16 cellular contexts compared by ENCODE assay signal in genomic region chr15:63967616-63968015, GRCh38.
DNase-seq lines count a peak whose midpoint lies in the region; ATAC-seq, FAIRE-seq and TF ChIP-seq lines count a peak whose summit lies in the region.
"Had no signal": no experiment of that assay in that cellular context is flagged by ENCODE, and none has a peak within 500 bp of the region (broad histone marks: within the 10 kb centered on the region; RNA-seq: fewer than 3 reads in every experiment).

No MANE protein-coding gene starts in this region.

- no peaks in the 10 kb centered on the region for H3K79me1 ChIP-seq in H1 (ENCODE audit: low read depth, low read length)

- no peak overlapping the region for H3K56ac ChIP-seq in H1 (replicated peaks; ENCODE audit: insufficient read length, low read depth, low read length)

- TF ChIP-seq RAD21 in H1 (IDR thresholded peaks at IDR 0.05 in 1 of 2, conservative IDR thresholded peaks at IDR 0.05 in 1 of 2; ENCODE audit: low read depth in 2 of 2, low read length in 2 of 2): no peak

- no peak overlapping the region for H3K23ac ChIP-seq in H1 (ENCODE audit: insufficient read length)

- peak overlapping the region; percentile 75 to 77 for H3K27ac ChIP-seq in breast epithelium
- H3K27ac ChIP-seq in H1 (ENCODE audit: low read depth, low read length): no peak overlapping the region
- peak overlapping the region; percentile 43 to 62 for H3K27ac ChIP-seq in lung (ENCODE audit: low read depth in 1 of 2, low read length in 1 of 2)
- peak overlapping the region; percentile 9 to 88 (median 79) for H3K27ac ChIP-seq in thyroid gland

- no peaks in the 10 kb centered on the region for H3K23me2 ChIP-seq in H1 (ENCODE audit: low read depth, low read length)

- peaks cover 11% of the 10 kb centered on the region for H3K4me1 Mint-ChIP-seq in MCF 10A (ENCODE audit: insufficient read depth, unreplicated experiment)

- H3K9me3 ChIP-seq in breast epithelium (no peaks in the 10 kb centered on the region), H1 (ENCODE audit: insufficient read depth in 2 of 2, low read depth in 1 of 2, low read length in 1 of 2) (peaks cover 0 to 6% of the 10 kb centered on the region in 2 experiments; a peak in 2 of 4 replicates), lung (ENCODE audit: control insufficient read depth in 2 of 2, insufficient read depth in 1 of 2, low read length in 1 of 2) (peaks cover 0 to 3% of the 10 kb centered on the region in 2 donors), thyroid gland (no peaks in the 10 kb centered on the region)

- DNase-seq in breast epithelium (ENCODE audit: low spot score in 2 of 2) (no peak), MCF 10A (ENCODE audit: unreplicated experiment) (no peak), H1 (ENCODE audit: low read depth in 1 of 2, low spot score in 2 of 2) (no peak), lung (ENCODE audit: low spot score) (no peak), thyroid gland (peak; percentile 44 to 52), anterior cingulate cortex (lab: John Stamatoyannopoulos, UW) (no peak), HuH-7 (ENCODE audit: low spot score) (no peak), DMS153 (lab: John Stamatoyannopoulos, UW) (no peak)
- DNase-seq: AML-193, Caco-2, DMS53, Karpas-422, NCI-H1417 treated with DMSO at 0.1 percent for 48 hours, NCI-H2029 treated with DMSO at 0.1 percent for 48 hours, NCI-H510A treated with DMSO at 0.1 percent for 48 hours had no signal

- H3K27me3 ChIP-seq in breast epithelium (no peaks in the 10 kb centered on the region), H1 (replicated peaks in 1 of 4; ENCODE audit: control insufficient read depth in 3 of 4, extremely low read depth in 1 of 4, insufficient read depth in 3 of 4, low read length in 3 of 4) (peaks cover 0 to 2% (median 0%) of the 10 kb centered on the region in 4 experiments; a peak in 1 of 7 replicates), lung (ENCODE audit: control insufficient read depth, insufficient read depth) (no peaks in the 10 kb centered on the region), thyroid gland (no peaks in the 10 kb centered on the region)

- no peak overlapping the region for H2BK15ac ChIP-seq in H1 (ENCODE audit: low read length)

- H3K36me3 Mint-ChIP-seq in MCF 10A (ENCODE audit: insufficient read depth, unreplicated experiment): peaks cover 5% of the 10 kb centered on the region

- H4K5ac ChIP-seq in H1 (ENCODE audit: insufficient read length, low read depth, low read length): no peak overlapping the region

- no peak overlapping the region for H2AK5ac ChIP-seq in H1 (ENCODE audit: low read depth, low read length)

- no peaks in the 10 kb centered on the region for H3K27me3 Mint-ChIP-seq in MCF 10A (ENCODE audit: insufficient read depth, unreplicated experiment)

- no peak overlapping the region for H3K27ac Mint-ChIP-seq in MCF 10A (ENCODE audit: low read depth, unreplicated experiment)

- intact Hi-C loops in breast epithelium (cut with DNase I; ENCODE audit: low total_unique reads): no loop called here
- intact Hi-C loops in MCF 10A (cut with micrococcal nuclease): no loop called here
- intact Hi-C loops in thyroid gland (cut with DNase I): no loop called here

- H3K4me3 ChIP-seq in breast epithelium (no peak overlapping the region), H1 (ENCODE audit: extremely low read depth in 1 of 4, insufficient read depth in 2 of 4, low read depth in 3 of 4, low read length in 4 of 4) (no peak overlapping the region), lung (no peak overlapping the region), thyroid gland (replicated peaks in 1 of 3) (no peak overlapping the region)

- CTCF ChIA-PET in MCF 10A (lab: Yijun Ruan, JAX) (interaction anchor here (0.6 to 4.5 kb wide), 5 partner anchors 20 to 153 kb away, joined by 3 to 23 read pairs (median 3); no protein-coding TSS in a partner anchor), H1 (lab: Charles Lee; ENCODE audit: partially characterized antibody) (interaction anchor here (1.2 to 7.8 kb wide), 2 partner anchors 16 to 22 kb away, joined by 4 to 56 read pairs; no protein-coding TSS in a partner anchor)

- no peak for ATAC-seq in lung (ENCODE audit: insufficient read depth, low FRiP score)

- no peak overlapping the region for H4K8ac ChIP-seq in H1 (ENCODE audit: extremely low read depth, insufficient read depth, low read length)

- POLR2A ChIA-PET in MCF 10A (lab: Yijun Ruan, JAX): interaction anchor here (0.6 to 0.8 kb wide), 3 partner anchors 17 to 40 kb away, joined by 3 to 6 read pairs (median 5); no protein-coding TSS in a partner anchor
- POLR2A ChIA-PET in H1 (lab: Charles Lee; ENCODE audit: partially characterized antibody): no interaction called here

- H2BK120ac ChIP-seq in H1 (replicated peaks; ENCODE audit: low read depth, low read length): no peak overlapping the region

- H3K36me3 ChIP-seq in breast epithelium (no peaks in the 10 kb centered on the region), H1 (ENCODE audit: control insufficient read depth in 2 of 4, insufficient read depth in 4 of 4, low read length in 3 of 4) (0 out of 8 replicates have a peak, but pooled peaks cover 0 to 2% (median 0%) of the 10 kb centered on the region in 4 experiments), lung (ENCODE audit: control insufficient read depth in 2 of 2, insufficient read depth in 2 of 2, low read length in 2 of 2) (peaks cover 0 to 2% of the 10 kb centered on the region in 2 donors), thyroid gland (no peaks in the 10 kb centered on the region)

- no peak overlapping the region for H3K4ac ChIP-seq in H1 (replicated peaks; ENCODE audit: insufficient read length, low read depth, low read length)

- 87% methylated on average over 4 of the region's 4 CpGs; no CpG with 5 or more reads in 1 of the 2 experiments for WGBS in H1 (ENCODE audit: extremely low coverage in 1 of 2, insufficient coverage in 1 of 2, insufficient read length in 1 of 2, insufficient replicate concordance in 2 of 2, low coverage in 1 of 2, low lambda C conversion rate in 2 of 2, missing lambda C conversion rate in 1 of 2), 2 experiments
- WGBS in lung, 2 donors: 68 to 71% methylated on average over 4 of the region's 4 CpGs
- WGBS in thyroid gland, 2 donors: 53 to 64% methylated on average over 4 of the region's 4 CpGs

- H3K79me2 ChIP-seq in H1 (ENCODE audit: control insufficient read depth in 1 of 2, insufficient read depth in 2 of 2, low read length in 2 of 2): no peaks in the 10 kb centered on the region

- no peak overlapping the region for H2BK5ac ChIP-seq in H1 (ENCODE audit: low read depth, low read length)

- TF ChIP-seq EP300 in H1 (IDR thresholded peaks at IDR 0.05; ENCODE audit: borderline replicate concordance in 1 of 2, low read depth in 2 of 2, low read length in 2 of 2): no peak

- TF ChIP-seq POLR2A in breast epithelium (IDR thresholded peaks at IDR 0.05) (no peak), H1 (IDR thresholded peaks at IDR 0.05; ENCODE audit: control extremely low read depth in 1 of 2, low read depth in 2 of 2, low read length in 2 of 2) (no peak), thyroid gland (IDR thresholded peaks at IDR 0.05) (peak in 1 of 2 donors; percentile 38)

- no peak overlapping the region for H3K4me2 ChIP-seq in H1 (ENCODE audit: insufficient read depth in 1 of 2, low read depth in 2 of 2, low read length in 2 of 2)

- H3K9ac ChIP-seq in H1 (replicated peaks in 1 of 4; ENCODE audit: extremely low read depth in 1 of 4, low read depth in 3 of 4, low read length in 3 of 4): no peak overlapping the region

- no peak overlapping the region for H3K14ac ChIP-seq in H1 (ENCODE audit: insufficient read length)

- TF ChIP-seq CTCF in breast epithelium (IDR thresholded peaks at IDR 0.05) (no peak), MCF 10A (IDR thresholded peaks at IDR 0.05; ENCODE audit: unreplicated experiment) (no peak), H1 (IDR thresholded peaks at IDR 0.05; ENCODE audit: control extremely low read depth in 1 of 3, insufficient read depth in 1 of 3, low read depth in 1 of 3, low read length in 3 of 3) (no peak), lung (IDR thresholded peaks at IDR 0.05; ENCODE audit: control extremely low read depth, extremely low read depth) (no peak), thyroid gland (IDR thresholded peaks at IDR 0.05) (no peak)

- 0 out of 2 replicates have a peak overlapping the region, but pooled peaks have one; percentile 51 for H2BK12ac ChIP-seq in H1 (ENCODE audit: low read depth, low read length)

- H3K18ac ChIP-seq in H1 (ENCODE audit: extremely low read depth, low read length): no peak overlapping the region

- no peak overlapping the region for H3K4me3 Mint-ChIP-seq in MCF 10A (ENCODE audit: unreplicated experiment)

- H2BK20ac ChIP-seq in H1 (ENCODE audit: low read length): no peak overlapping the region

- H4K91ac ChIP-seq in H1 (replicated peaks; ENCODE audit: insufficient read length, low read length): no peak overlapping the region

- H2AFZ ChIP-seq in H1 (ENCODE audit: low read length): no peak overlapping the region

- BruUV-seq in MCF 10A (replicated peaks; lab: Mats Ljungman, UMichigan): no TSS peak

- peaks cover 16% of the 10 kb centered on the region for H3K9me3 Mint-ChIP-seq in MCF 10A (ENCODE audit: unreplicated experiment)

- no peak for FAIRE-seq in H1 (lab: Jason Lieb, UNC)
- FAIRE-seq: H54 had no signal

- H4K20me1 ChIP-seq in H1 (replicated peaks in 1 of 2; ENCODE audit: control insufficient read depth in 1 of 2, insufficient read depth in 2 of 2, low read length in 2 of 2): no peaks in the 10 kb centered on the region

- peaks cover 0 to 7% of the 10 kb centered on the region in 2 donors for H3K4me1 ChIP-seq in breast epithelium
- H3K4me1 ChIP-seq in H1 (replicated peaks in 1 of 4; ENCODE audit: control insufficient read depth in 3 of 4, insufficient read depth in 4 of 4, low read length in 3 of 4): peaks cover 2 to 18% (median 12%) of the 10 kb centered on the region in 4 experiments; a peak in 6 of 7 replicates
- peaks cover 15 to 20% of the 10 kb centered on the region in 2 donors for H3K4me1 ChIP-seq in lung (ENCODE audit: control insufficient read depth in 2 of 2, insufficient read depth in 2 of 2, low read length in 2 of 2)
- peaks cover 36 to 45% of the 10 kb centered on the region in 2 donors for H3K4me1 ChIP-seq in thyroid gland

TF ChIP-seq in H1, 55 proteins besides CTCF, POLR2A, EP300 and RAD21 (continues in another document):
- TF ChIP-seq NANOG (IDR thresholded peaks at IDR 0.05; ENCODE audit: insufficient read depth, low read depth, low read length, poor library complexity, severe bottlenecking) (no peak), CHD1 (IDR thresholded peaks at IDR 0.05; ENCODE audit: low read depth, low read length) (no peak), POU5F1 (IDR thresholded peaks at IDR 0.05; ENCODE audit: low read depth, low read length) (no peak), EGR1 (IDR thresholded peaks at IDR 0.05; ENCODE audit: borderline replicate concordance, low read depth, low read length) (no peak), CEBPB (IDR thresholded peaks at IDR 0.05; ENCODE audit: low read depth, low read length) (no peak), ASH2L (IDR thresholded peaks at IDR 0.05; ENCODE audit: low read length) (no peak), SIN3A (conservative IDR thresholded peaks at IDR 0.05 in 1 of 2, IDR thresholded peaks at IDR 0.05 in 1 of 2; ENCODE audit: low read depth in 1 of 2, low read length in 2 of 2) (no peak)

Comparison
In these comparisons a context has a peak if more than half of its experiments do, and no peak if none do; other contexts are left out.
1. DNase-seq: peak in thyroid gland (2 of 2); none in breast epithelium (0 of 2), MCF 10A (single experiment), H1 (0 of 2), lung (single experiment), anterior cingulate cortex (0 of 58), HuH-7 (single experiment) and DMS153 (single experiment).